Comparison of ENCODE assay signal across 23 cellular contexts in the genomic region with DNA sequence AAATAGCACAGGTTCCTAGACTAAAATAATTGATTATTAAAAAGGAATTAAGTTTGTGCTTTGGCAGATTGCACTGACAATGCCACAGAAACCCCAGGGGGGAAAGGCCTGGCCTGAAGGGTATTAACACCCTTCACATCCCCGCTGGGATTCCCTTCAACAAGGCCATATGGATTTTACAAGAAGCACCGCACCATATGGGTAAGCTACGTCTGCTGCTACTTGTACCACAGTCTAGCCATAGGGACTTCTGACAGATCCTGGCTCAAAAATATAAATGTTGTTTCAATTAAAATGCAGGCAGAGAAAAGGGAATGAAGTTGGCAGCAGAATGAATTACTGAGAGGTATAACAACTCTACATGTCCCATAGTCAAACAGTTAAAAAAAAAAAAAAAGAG.
A peak's percentile ranks its signal among the peaks of the same experiment; 100 is the strongest.
DNase-seq lines count a peak whose midpoint lies in the region; ATAC-seq and TF ChIP-seq lines count a peak whose summit lies in the region.
"Had no signal": no experiment of that assay in that cellular context is flagged by ENCODE, and none has a peak within 500 bp of the region (broad histone marks: within the 10 kb centered on the region; RNA-seq: fewer than 3 reads in every experiment).

No MANE protein-coding gene starts in this region.

- H2BK12ac ChIP-seq in mesenchymal stem cell (ENCODE audit: low read length in 2 of 2), result no peak overlapping the region

- H3K9me3 ChIP-seq in right lobe of liver (no peaks in the 10 kb centered on the region), mesenchymal stem cell (ENCODE audit: control insufficient read depth, low read length) (no peaks in the 10 kb centered on the region)
- H3K9me3 ChIP-seq: esophagus squamous epithelium, tibial nerve had no signal

- TF ChIP-seq CTCF in VCaP (conservative IDR thresholded peaks at IDR 0.05), result no peak
- TF ChIP-seq CTCF in right lobe of liver (IDR thresholded peaks at IDR 0.05), result no peak

- in situ Hi-C loops in G401 (cut with HindIII; ENCODE audit: low sequenced_read_pairs), result no loop called here

- H3K9ac ChIP-seq in mesendoderm (ENCODE audit: low read length), result no peak overlapping the region
- no peak overlapping the region for H3K9ac ChIP-seq in mesenchymal stem cell (ENCODE audit: low read length)

- H3K27me3 ChIP-seq in mesendoderm (ENCODE audit: insufficient read depth, low read length, poor library complexity) (no peaks in the 10 kb centered on the region), right lobe of liver (no peaks in the 10 kb centered on the region), mesenchymal stem cell (ENCODE audit: control insufficient read depth in 1 of 2, insufficient read depth in 1 of 2, low read length in 2 of 2) (no peaks in the 10 kb centered on the region)
- H3K27me3 ChIP-seq: brain microvascular endothelial cell, esophagus squamous epithelium, tibial nerve had no signal

- TF ChIP-seq POLR2A in right lobe of liver (IDR thresholded peaks at IDR 0.05), result no peak

- H2AK5ac ChIP-seq in mesendoderm (ENCODE audit: low read length) (no peak overlapping the region), mesenchymal stem cell (ENCODE audit: low read length, severe bottlenecking) (no peak overlapping the region)

- H3K4me1 ChIP-seq in mesendoderm (ENCODE audit: control insufficient read depth, low read depth, low read length) (no peaks in the 10 kb centered on the region), right lobe of liver (peaks cover 0 to 21% (median 9%) of the 10 kb centered on the region in 4 donors), mesenchymal stem cell (ENCODE audit: control insufficient read depth, insufficient read depth, low read depth, low read length) (no peaks in the 10 kb centered on the region)

- H3K4me2 ChIP-seq in mesendoderm (ENCODE audit: low read length) (no peak overlapping the region), mesenchymal stem cell (ENCODE audit: low read length, poor library complexity, severe bottlenecking) (no peak overlapping the region)

- H3K27ac ChIP-seq in VCaP, result peak overlapping the region; percentile 45; the same call in 1 of the 2 replicates
- H3K27ac ChIP-seq in mesendoderm (ENCODE audit: low read depth, low read length), result no peak overlapping the region
- peak overlapping the region in 1 of 3 donors; percentile 29 for H3K27ac ChIP-seq in right lobe of liver
- no peak overlapping the region for H3K27ac ChIP-seq in mesenchymal stem cell (ENCODE audit: low read length, poor library complexity, severe bottlenecking)
- H3K27ac ChIP-seq: brain microvascular endothelial cell, esophagus squamous epithelium, tibial nerve had no signal

- no peak overlapping the region for H2BK5ac ChIP-seq in mesendoderm (ENCODE audit: low read length)
- H2BK5ac ChIP-seq in mesenchymal stem cell (ENCODE audit: low read depth, low read length, poor library complexity, severe bottlenecking), result no peak overlapping the region

- ATAC-seq in right lobe of liver, result no peak
- ATAC-seq: effector memory CD8-positive, alpha-beta T cell; PC-3; T-cell had no signal

- no peak overlapping the region for H2AFZ ChIP-seq in mesenchymal stem cell (ENCODE audit: low read depth, low read length)

- no peak overlapping the region for H3K56ac ChIP-seq in mesendoderm (ENCODE audit: low read length)

- H3K4ac ChIP-seq in mesendoderm (ENCODE audit: low read depth, low read length) (no peak overlapping the region), mesenchymal stem cell (ENCODE audit: low read depth in 1 of 2, low read length in 2 of 2) (no peak overlapping the region)

- peak; percentile 12 for DNase-seq in G401 (ENCODE audit: low spot score)
- DNase-seq in NCI-H2171 treated with DMSO at 0.1 percent for 48 hours (lab: John Stamatoyannopoulos, UW), result peak; percentile 94
- DNase-seq in mesendoderm, result peak; percentile 90
- no peak for DNase-seq in SIG-M5 (lab: John Stamatoyannopoulos, UW)
- no peak for DNase-seq in right lobe of liver
- no peak for DNase-seq in mesenchymal stem cell
- no peak for DNase-seq in NCI-H128 (lab: John Stamatoyannopoulos, UW; ENCODE audit: unreplicated experiment)
- DNase-seq: activated CD4-positive, alpha-beta T cell treated with anti-CD3 and anti-CD28 coated beads, Interleukin-2, amount 50 U/mL, for 1 hour; brain microvascular endothelial cell; CD4-positive, alpha-beta memory T cell; DMS53; effector memory CD8-positive, alpha-beta T cell; esophagus squamous epithelium; HFFc6; naive B cell; NCI-H1092 treated with DMSO at 0.1 percent for 48 hours; PC-3; Right ventricle myocardium superior; stimulated activated CD4-positive, alpha-beta T cell treated with anti-CD3 and anti-CD28 coated beads, Interleukin-4, amount 100 ng/mL, for 24 hours; stimulated activated naive CD4-positive, alpha-beta T cell treated with Interleukin-2 at 50 U/mL for 16 hours; T-cell had no signal

- H4K5ac ChIP-seq in mesendoderm (ENCODE audit: low read length), result no peak overlapping the region

- WGBS in mesendoderm (ENCODE audit: extremely low coverage, insufficient coverage, low lambda C conversion rate), result no CpG with 5 or more reads among the region's 3 CpGs
- WGBS in right lobe of liver (ENCODE audit: insufficient coverage, low coverage, low lambda C conversion rate, missing lambda C conversion rate), result 77% methylated on average over 3 of the region's 3 CpGs
- 66% methylated on average over 3 of the region's 3 CpGs for WGBS in mesenchymal stem cell

- H4K91ac ChIP-seq in mesenchymal stem cell (ENCODE audit: low read length), result no peak overlapping the region

- intact Hi-C loops in right lobe of liver (cut with DNase I), result no loop called here

- no peaks in the 10 kb centered on the region for H3K36me3 ChIP-seq in mesendoderm (ENCODE audit: control insufficient read depth, insufficient read depth, low read length)
- H3K36me3 ChIP-seq in right lobe of liver, result no peaks in the 10 kb centered on the region
- no peaks in the 10 kb centered on the region for H3K36me3 ChIP-seq in mesenchymal stem cell (ENCODE audit: control insufficient read depth in 1 of 2, insufficient read depth in 2 of 2, low read depth in 1 of 2, low read length in 2 of 2)
- H3K36me3 ChIP-seq: brain microvascular endothelial cell, esophagus squamous epithelium, tibial nerve had no signal

- H2BK120ac ChIP-seq in mesendoderm (ENCODE audit: low read depth, low read length), result no peak overlapping the region
- H2BK120ac ChIP-seq in mesenchymal stem cell (ENCODE audit: low read depth, low read length), result no peak overlapping the region

- no peaks in the 10 kb centered on the region for H3K79me2 ChIP-seq in mesendoderm (ENCODE audit: control insufficient read depth, insufficient read depth, low read length)

- H3K4me3 ChIP-seq in mesendoderm (ENCODE audit: low read length), result no peak overlapping the region
- H3K4me3 ChIP-seq in right lobe of liver, result no peak overlapping the region
- H3K4me3 ChIP-seq in mesenchymal stem cell (ENCODE audit: insufficient read depth in 1 of 2, low read depth in 1 of 2, low read length in 2 of 2), result no peak overlapping the region
- H3K4me3 ChIP-seq: esophagus squamous epithelium, tibial nerve had no signal

- H3K18ac ChIP-seq in mesendoderm (ENCODE audit: low read length) (no peak overlapping the region), mesenchymal stem cell (ENCODE audit: low read depth in 1 of 2, low read length in 2 of 2) (no peak overlapping the region)

- no peak overlapping the region for H3K14ac ChIP-seq in mesenchymal stem cell (ENCODE audit: low read length in 2 of 2)

- no peak overlapping the region for H3K23ac ChIP-seq in mesendoderm (ENCODE audit: low read length)
- H3K23ac ChIP-seq in mesenchymal stem cell (ENCODE audit: low read length in 2 of 2), result no peak overlapping the region

- H4K8ac ChIP-seq in mesendoderm (ENCODE audit: low read depth, low read length), result no peak overlapping the region
- no peak overlapping the region for H4K8ac ChIP-seq in mesenchymal stem cell (ENCODE audit: low read length)

- H2BK15ac ChIP-seq in mesendoderm (replicated peaks; ENCODE audit: low read depth) (no peak overlapping the region), mesenchymal stem cell (ENCODE audit: low read depth, poor library complexity, severe bottlenecking) (no peak overlapping the region)

- no peaks in the 10 kb centered on the region for H3K79me1 ChIP-seq in mesendoderm (ENCODE audit: low read length)
- H3K79me1 ChIP-seq in mesenchymal stem cell (replicated peaks; ENCODE audit: low read length, poor library complexity, severe bottlenecking), result peaks cover 4% of the 10 kb centered on the region

Comparison
In these comparisons a context has a peak if more than half of its experiments do, and no peak if none do; other contexts are left out.
1. DNase-seq: peak in G401 (single experiment), NCI-H2171 treated with DMSO at 0.1 percent for 48 hours (single experiment) and mesendoderm (single experiment); none in SIG-M5 (single experiment), right lobe of liver (0 of 3), mesenchymal stem cell (single experiment) and NCI-H128 (single experiment).